ENCODE assay signal across 8 cellular contexts in the genomic region with DNA sequence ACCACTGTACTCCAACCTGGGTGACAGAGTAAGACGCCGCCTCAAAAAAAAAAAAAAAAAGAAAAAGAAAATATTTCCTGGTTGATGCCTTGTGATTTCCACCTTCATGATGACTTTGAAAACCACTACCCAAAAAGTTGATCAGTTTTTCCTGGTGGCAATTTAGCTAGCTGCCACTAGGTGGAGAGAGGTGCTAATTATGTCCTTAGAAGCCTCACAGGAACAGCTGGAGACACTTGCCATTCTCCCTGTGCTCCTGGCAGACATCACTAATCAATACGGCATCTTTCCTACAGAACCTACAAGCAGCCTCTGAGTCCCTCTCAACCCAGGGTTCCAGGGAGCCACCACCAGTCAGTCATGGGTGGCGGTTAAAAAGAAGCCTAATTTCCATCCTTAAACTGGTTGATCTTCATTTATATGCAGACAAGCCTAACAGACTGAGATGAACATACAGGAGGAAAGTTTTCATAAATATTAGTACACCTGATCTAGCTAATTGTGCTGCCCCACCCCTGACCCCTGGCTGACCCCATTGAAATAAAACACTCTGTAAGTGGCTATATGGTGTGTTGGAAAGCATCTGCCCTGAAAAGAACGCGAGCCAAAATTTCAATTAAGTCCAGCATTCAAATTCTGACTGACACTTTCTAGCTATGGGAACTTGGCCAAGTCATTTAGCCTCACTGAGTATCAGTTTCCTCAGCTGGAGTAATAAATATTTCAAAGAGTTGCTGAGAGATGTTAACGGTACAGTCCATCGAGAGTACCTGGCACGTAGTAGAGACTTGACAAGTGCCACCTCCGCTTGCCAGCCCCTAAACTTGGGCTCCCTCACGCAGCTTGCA. TPM values are rescaled to one million over a fixed set of nuclear protein-coding genes. Genes with fewer than 3 reads are reported as not detected.
DNase-seq lines count a peak whose midpoint lies in the region; ATAC-seq and TF ChIP-seq lines count a peak whose summit lies in the region.

No MANE protein-coding gene starts in this region.

- TF ChIP-seq CTCF in 22Rv1 (IDR thresholded peaks at IDR 0.05), result peak; percentile 91
- peak; percentile 67 for TF ChIP-seq CTCF in colonic mucosa (IDR thresholded peaks at IDR 0.05)
- TF ChIP-seq CTCF in mucosa of descending colon (IDR thresholded peaks at IDR 0.05), result peak; percentile 41
- TF ChIP-seq CTCF in vagina (IDR thresholded peaks at IDR 0.05), result peak; percentile 9 to 52 (median 41)

- H3K4me1 Mint-ChIP-seq in T-helper 2 cell treated with Interferon-gamma antibody and Interleukin-4, amounts not matched to agents 5 μg/mL and 100 μg/mL, for 36 hours (ENCODE audit: low read depth), result peaks cover 22% of the 10 kb centered on the region

- H3K36me3 ChIP-seq in colonic mucosa, result no peaks in the 10 kb centered on the region
- no peaks in the 10 kb centered on the region for H3K36me3 ChIP-seq in mucosa of descending colon (ENCODE audit: low read depth)
- no peaks in the 10 kb centered on the region for H3K36me3 ChIP-seq in vagina

- H3K4me1 ChIP-seq in colonic mucosa (no peaks in the 10 kb centered on the region), mucosa of descending colon (ENCODE audit: low read depth) (peaks cover 30% of the 10 kb centered on the region), vagina (peaks cover 4% of the 10 kb centered on the region)

- no peaks in the 10 kb centered on the region for H3K36me3 Mint-ChIP-seq in T-helper 2 cell treated with Interferon-gamma antibody and Interleukin-4, amounts not matched to agents 5 μg/mL and 100 μg/mL, for 36 hours (ENCODE audit: low read depth)

- intact Hi-C loops in colonic mucosa (cut with DNase I), result loop anchor here (5.0 kb wide), 1 partner anchor 37 kb away; a partner anchor contains a TSS
- intact Hi-C loops in mucosa of descending colon (cut with DNase I, micrococcal nuclease), result no loop called here
- intact Hi-C loops in vagina (cut with DNase I), result no loop called here

- no peak overlapping the region for H3K4me3 ChIP-seq in colonic mucosa
- H3K4me3 ChIP-seq in mucosa of descending colon, result no peak overlapping the region
- no peak overlapping the region for H3K4me3 ChIP-seq in vagina

- peaks cover 9% of the 10 kb centered on the region for H3K27me3 Mint-ChIP-seq in T-helper 2 cell treated with Interferon-gamma antibody and Interleukin-4, amounts not matched to agents 5 μg/mL and 100 μg/mL, for 36 hours (ENCODE audit: low read depth)

- H3K27ac ChIP-seq in 22Rv1, result no peak overlapping the region
- no peak overlapping the region for H3K27ac ChIP-seq in colonic mucosa
- no peak overlapping the region for H3K27ac ChIP-seq in vagina

- H3K9me3 ChIP-seq in colonic mucosa (no peaks in the 10 kb centered on the region), mucosa of descending colon (no peaks in the 10 kb centered on the region), vagina (no peaks in the 10 kb centered on the region)

- no peak for TF ChIP-seq POLR2A in vagina (IDR thresholded peaks at IDR 0.05)

- DNase-seq in GDM1 (lab: John Stamatoyannopoulos, UW), result peak; percentile 41
- peak; percentile 99 for DNase-seq in NCI-H1092 treated with DMSO at 0.1 percent for 48 hours (lab: John Stamatoyannopoulos, UW)
- peak; percentile 24 for DNase-seq in T-helper 2 cell treated with Interferon-gamma antibody and Interleukin-4, amounts not matched to agents 5 μg/mL and 100 μg/mL, for 36 hours (ENCODE audit: low spot score)
- peak; percentile 68 for DNase-seq in colonic mucosa
- DNase-seq in mucosa of descending colon, result peak in 1 of 3 donors; percentile 80
- peak in 1 of 2 donors; percentile 3 for DNase-seq in vagina (ENCODE audit: extremely low spot score in 2 of 2)
- DNase-seq in cerebellar nuclear complex (lab: John Stamatoyannopoulos, UW), result no peak

- no peak overlapping the region for H3K27ac Mint-ChIP-seq in T-helper 2 cell treated with Interferon-gamma antibody and Interleukin-4, amounts not matched to agents 5 μg/mL and 100 μg/mL, for 36 hours

- no peaks in the 10 kb centered on the region for H3K9me3 Mint-ChIP-seq in T-helper 2 cell treated with Interferon-gamma antibody and Interleukin-4, amounts not matched to agents 5 μg/mL and 100 μg/mL, for 36 hours

- H3K9ac ChIP-seq in colonic mucosa (ENCODE audit: low read depth in 2 of 2, low read length in 2 of 2), result no peak overlapping the region

- no peak overlapping the region for H3K4me3 Mint-ChIP-seq in T-helper 2 cell treated with Interferon-gamma antibody and Interleukin-4, amounts not matched to agents 5 μg/mL and 100 μg/mL, for 36 hours

- H3K27me3 ChIP-seq in colonic mucosa, result no peaks in the 10 kb centered on the region
- no peaks in the 10 kb centered on the region for H3K27me3 ChIP-seq in vagina

- peak; percentile 87 for ATAC-seq in mucosa of descending colon

RNA-seq across cellular contexts. Expression of a gene that starts 6.2 kb away (rescaled TPM):
- total RNA-seq in colonic mucosa (100 to 1,000 TPM in 1 of 2 donors, 10 to 100 TPM in 1; 98.2 to 110 TPM), mucosa of descending colon (100 to 1,000 TPM in 2 of 3 donors, 10 to 100 TPM in 1; 67.9 to 162 (median 103) TPM), vagina (30.9 TPM)

RNA-seq across cellular contexts. Expression of a gene that starts 37.8 kb away (rescaled TPM):
- total RNA-seq in colonic mucosa, result 10 to 100 TPM; 15.2 to 39.1 TPM
- total RNA-seq in mucosa of descending colon, result 10 to 100 TPM; 14.8 to 27.4 (median 22.3) TPM
- total RNA-seq in vagina, result 20.1 TPM

Comparison
In these comparisons a context has a peak if more than half of its experiments do, and no peak if none do; other contexts are left out.
1. CTCF ChIP-seq: peak in every context shown above with its lines; median percentile 91 in 22Rv1; 67 in colonic mucosa; 41 in mucosa of descending colon; 41 in vagina.
2. DNase-seq: peak in GDM1 (single experiment), NCI-H1092 treated with DMSO at 0.1 percent for 48 hours (single experiment), T-helper 2 cell treated with Interferon-gamma antibody and Interleukin-4, amounts not matched to agents 5 μg/mL and 100 μg/mL, for 36 hours (single experiment) and colonic mucosa (single experiment); none in cerebellar nuclear complex (0 of 2).